ENCODE assay signal across 8 cellular contexts in the genomic region with DNA sequence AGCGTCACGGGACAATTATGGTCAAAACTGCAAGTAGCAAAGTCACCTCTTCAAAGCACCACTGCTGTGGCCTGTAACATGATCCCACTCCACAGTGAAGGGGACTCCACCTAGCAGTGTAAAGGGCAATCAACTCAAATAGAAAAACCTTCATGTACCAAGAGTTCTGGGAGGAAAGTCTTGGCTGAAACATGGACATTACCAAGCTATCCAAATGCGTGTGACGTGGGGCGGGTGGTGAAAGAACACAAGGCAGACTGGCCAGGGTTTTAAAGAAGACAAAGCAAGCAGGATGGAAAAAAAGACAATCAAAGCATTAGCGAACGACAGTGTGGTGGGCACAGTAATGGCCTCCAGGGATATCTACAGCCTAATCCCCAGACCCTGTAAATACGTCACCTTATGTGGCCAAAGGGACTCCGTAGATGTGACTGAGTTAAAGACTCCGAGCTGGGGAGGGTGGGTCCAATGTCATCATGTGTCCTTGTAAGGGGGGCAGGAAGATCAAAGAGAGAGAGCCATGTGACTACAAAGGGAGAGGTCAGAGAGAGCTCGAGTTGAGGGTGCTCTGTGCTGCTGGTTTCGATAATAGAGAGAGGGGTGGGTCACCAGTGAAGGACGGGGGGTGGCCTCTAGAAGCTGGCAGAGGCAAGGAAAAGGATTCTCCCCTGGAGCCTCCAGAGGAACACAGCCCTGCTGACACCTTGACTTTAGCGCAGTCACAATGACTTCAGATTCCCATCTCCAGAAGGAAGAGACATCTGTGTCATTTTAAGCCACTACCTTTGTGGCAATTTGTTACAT. TPM values are rescaled to one million over a fixed set of nuclear protein-coding genes. Genes with fewer than 3 reads are reported as not detected.
DNase-seq lines count a peak whose midpoint lies in the region; ATAC-seq and TF ChIP-seq lines count a peak whose summit lies in the region.

No MANE protein-coding gene starts in this region.

- H3K36me3 Mint-ChIP-seq in progenitor cell of endocrine pancreas (ENCODE audit: insufficient read depth): peaks cover 9% of the 10 kb centered on the region

- CTCF ChIA-PET in A673 (lab: Charles Lee): interaction anchor here (1.0 kb wide), 1 partner anchor 48 kb away, joined by 3 read pairs; no protein-coding TSS in a partner anchor

- DNase-seq in A673 (ENCODE audit: low spot score) (peak; percentile 49), GM19238 (ENCODE audit: insufficient read length, low spot score) (peak; percentile 34), NCI-H1092 (lab: John Stamatoyannopoulos, UW) (peak; percentile 33), adipocyte (ENCODE audit: low read depth) (peak; percentile 56), progenitor cell of endocrine pancreas (ENCODE audit: low spot score, unreplicated experiment) (no peak), breast epithelium (ENCODE audit: low spot score in 2 of 2) (no peak), occipital lobe (lab: John Stamatoyannopoulos, UW) (no peak)

- no TSS peak for BruUV-seq in A673 (replicated peaks; lab: Mats Ljungman, UMichigan)

- H3K4me3 ChIP-seq in A673 (ENCODE audit: low read depth, low read length, poor library complexity, severe bottlenecking) (no peak overlapping the region), adipocyte (ENCODE audit: low read length) (no peak overlapping the region), breast epithelium (no peak overlapping the region)

- H3K4me1 Mint-ChIP-seq in progenitor cell of endocrine pancreas (ENCODE audit: low read depth): peaks cover 25% of the 10 kb centered on the region

- peak overlapping the region; percentile 43 for H3K4me3 Mint-ChIP-seq in progenitor cell of endocrine pancreas (ENCODE audit: low read depth)

- no peaks in the 10 kb centered on the region for H3K27me3 Mint-ChIP-seq in progenitor cell of endocrine pancreas

- H3K27ac ChIP-seq in A673 (ENCODE audit: low read depth, low read length, poor library complexity, severe bottlenecking) (no peak overlapping the region), breast epithelium (peak overlapping the region in 1 of 2 donors; percentile 7)

- no peaks in the 10 kb centered on the region for H3K9me3 ChIP-seq in A673 (ENCODE audit: low read depth, low read length, poor library complexity, severe bottlenecking)
- H3K9me3 ChIP-seq in adipocyte (ENCODE audit: control insufficient read depth, low read length): no peaks in the 10 kb centered on the region
- H3K9me3 ChIP-seq in breast epithelium: no peaks in the 10 kb centered on the region

- TF ChIP-seq CTCF in A673 (conservative IDR thresholded peaks at IDR 0.05; ENCODE audit: low read depth, low read length) (no peak), progenitor cell of endocrine pancreas (IDR thresholded peaks at IDR 0.05; ENCODE audit: unreplicated experiment) (no peak), breast epithelium (IDR thresholded peaks at IDR 0.05) (no peak)

- H3K9ac ChIP-seq in adipocyte (ENCODE audit: low read length): no peak overlapping the region

- H3K4me1 ChIP-seq in A673 (ENCODE audit: insufficient read depth, low read length, poor library complexity, severe bottlenecking) (peaks cover 7% of the 10 kb centered on the region), adipocyte (ENCODE audit: control insufficient read depth, insufficient read depth, low read length) (peaks cover 11% of the 10 kb centered on the region), breast epithelium (no peaks in the 10 kb centered on the region)

- ATAC-seq in HG02973 (IDR thresholded peaks at IDR 0.05; ENCODE audit: unreplicated experiment): no peak

- H3K27ac Mint-ChIP-seq in progenitor cell of endocrine pancreas: peak overlapping the region; percentile 93

- no peaks in the 10 kb centered on the region for H3K9me3 Mint-ChIP-seq in progenitor cell of endocrine pancreas (ENCODE audit: low read depth)

- H3K27me3 ChIP-seq in A673 (replicated peaks; ENCODE audit: insufficient read depth, low read depth, low read length, poor library complexity) (no peaks in the 10 kb centered on the region), adipocyte (replicated peaks; ENCODE audit: control insufficient read depth, insufficient read depth, low read length) (no peaks in the 10 kb centered on the region), breast epithelium (no peaks in the 10 kb centered on the region)

- POLR2A ChIA-PET in A673 (lab: Charles Lee; ENCODE audit: low non-redundant PET): no interaction called here

- intact Hi-C loops in A673 (cut with micrococcal nuclease; ENCODE audit: unreplicated experiment): no loop called here
- intact Hi-C loops in breast epithelium (cut with DNase I; ENCODE audit: low total_unique reads): no loop called here

- no peak for TF ChIP-seq POLR2A in breast epithelium (IDR thresholded peaks at IDR 0.05)

- H3K36me3 ChIP-seq in A673 (ENCODE audit: insufficient read depth, low read length, poor library complexity, severe bottlenecking): no peaks in the 10 kb centered on the region
- no peaks in the 10 kb centered on the region for H3K36me3 ChIP-seq in adipocyte (ENCODE audit: control insufficient read depth, insufficient read depth, low read length, severe bottlenecking)
- no peaks in the 10 kb centered on the region for H3K36me3 ChIP-seq in breast epithelium

RNA-seq across cellular contexts. Expression of a gene that starts 6.0 kb away (rescaled TPM):
- 45.6 and 46.7 TPM in 2 replicates for total RNA-seq in A673 (2021)
- 43.8 and 47.7 TPM in 2 replicates for total RNA-seq in progenitor cell of endocrine pancreas
- 10 to 100 TPM; 17.0 to 25.8 (median 21.0) TPM for total RNA-seq in breast epithelium
- 165 TPM for total RNA-seq in occipital lobe

RNA-seq across cellular contexts. Expression of a gene that starts 6.1 kb away (rescaled TPM):
- total RNA-seq in A673 (2021): not detected in 2 replicates
- total RNA-seq in progenitor cell of endocrine pancreas: 1.4 and 1.8 TPM in 2 replicates
- total RNA-seq in breast epithelium: 1 to 10 TPM in 2 of 3 donors, not detected in 1; 1.2 to 9.5 TPM
- 0.62 TPM for total RNA-seq in occipital lobe

RNA-seq across cellular contexts. Expression of a gene that starts 22.3 kb away (rescaled TPM):
- 76.9 and 82.0 TPM in 2 replicates for total RNA-seq in A673 (2021)
- total RNA-seq in progenitor cell of endocrine pancreas: 94.7 and 98.9 TPM in 2 replicates
- 100 to 1,000 TPM in 2 of 3 donors, 10 to 100 TPM in 1; 95.4 to 142 (median 121) TPM for total RNA-seq in breast epithelium
- 78.1 TPM for total RNA-seq in occipital lobe

RNA-seq across cellular contexts. Expression of a gene that starts 47.8 kb away (rescaled TPM):
- total RNA-seq in A673 (2021) (58.0 and 58.4 TPM in 2 replicates), progenitor cell of endocrine pancreas (87.1 and 94.7 TPM in 2 replicates), breast epithelium (10 to 100 TPM; 29.5 to 52.7 (median 39.0) TPM), occipital lobe (14.3 TPM)

RNA-seq across cellular contexts. Expression of a gene that starts 51.9 kb away (rescaled TPM):
- not detected in 2 replicates for total RNA-seq in A673 (2021)
- not detected in 2 replicates for total RNA-seq in progenitor cell of endocrine pancreas
- under 1 TPM in 2 of 3 donors, not detected in 1; 0.15 to 0.96 TPM for total RNA-seq in breast epithelium
- not detected for total RNA-seq in occipital lobe

Comparison
In these comparisons a context has a peak if more than half of its experiments do, and no peak if none do; other contexts are left out.
1. DNase-seq: peak in A673 (single experiment), GM19238 (single experiment), NCI-H1092 (single experiment) and adipocyte (single experiment); none in progenitor cell of endocrine pancreas (single experiment), breast epithelium (0 of 2) and occipital lobe (single experiment).